1 cellular context compared by ENCODE assay signal in genomic region chr16:84959045-84959576, GRCh38.
TF ChIP-seq lines count a peak whose summit lies in the region.

No MANE protein-coding gene starts in this region.

TF ChIP-seq in endothelial cell of umbilical vein, 7 proteins besides CTCF, POLR2A, EP300 and RAD21:
- TF ChIP-seq MYC (IDR thresholded peaks at IDR 0.05; ENCODE audit: low read depth, low read length) (no peak), JUN (IDR thresholded peaks at IDR 0.05; ENCODE audit: borderline replicate concordance, insufficient read depth, insufficient read length, low read depth) (no peak), FOS (IDR thresholded peaks at IDR 0.05; ENCODE audit: borderline replicate concordance, insufficient read depth, low read length) (no peak), GATA2 (IDR thresholded peaks at IDR 0.05; ENCODE audit: insufficient read depth, insufficient read length, low read depth, low read length) (no peak), EZH2 (IDR thresholded peaks at IDR 0.05; ENCODE audit: borderline replicate concordance, low read depth, low read length, severe bottlenecking) (no peak), MAX (IDR thresholded peaks at IDR 0.05; ENCODE audit: insufficient read depth, insufficient read length) (no peak), POLR2AphosphoS5 (IDR thresholded peaks at IDR 0.05; ENCODE audit: insufficient read depth, low read depth, low read length) (no peak)
